ENCODE assay signal across 23 cellular contexts in the genomic region with DNA sequence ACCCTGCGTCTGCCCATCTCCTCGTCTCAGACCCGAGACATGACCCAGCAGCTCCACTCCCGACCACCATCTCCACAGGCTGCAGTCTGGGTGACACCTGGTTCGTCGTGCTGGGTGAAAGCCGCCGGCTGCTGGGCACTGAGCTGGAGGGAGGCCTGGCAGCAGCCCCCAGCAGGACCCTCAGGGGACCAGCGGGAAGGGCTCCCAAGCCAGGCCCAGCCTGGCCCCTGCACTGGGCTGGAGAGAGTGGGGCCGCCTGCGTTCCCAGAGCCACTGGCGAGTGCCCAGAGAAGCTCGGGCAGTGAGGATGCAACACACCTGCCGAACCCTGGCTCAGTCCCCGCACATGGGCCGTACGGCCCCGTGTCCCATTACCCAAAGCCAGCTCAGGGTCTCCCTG. TPM values are rescaled to one million over a fixed set of nuclear protein-coding genes. Genes with fewer than 3 reads are reported as not detected.
DNase-seq lines count a peak whose midpoint lies in the region; ATAC-seq, FAIRE-seq and TF ChIP-seq lines count a peak whose summit lies in the region.
"Had no signal": no experiment of that assay in that cellular context is flagged by ENCODE, and none has a peak within 500 bp of the region (broad histone marks: within the 10 kb centered on the region; RNA-seq: fewer than 3 reads in every experiment).

No MANE protein-coding gene starts in this region.

- no peaks in the 10 kb centered on the region for H3K4me1 ChIP-seq in right cardiac atrium (ENCODE audit: control insufficient read depth, insufficient read depth, low read length)
- H3K4me1 ChIP-seq in H1 (replicated peaks in 1 of 4; ENCODE audit: control insufficient read depth in 3 of 4, insufficient read depth in 4 of 4, low read length in 3 of 4), result no peaks in the 10 kb centered on the region
- no peaks in the 10 kb centered on the region for H3K4me1 ChIP-seq in lower lobe of right lung
- no peaks in the 10 kb centered on the region for H3K4me1 ChIP-seq in aorta (ENCODE audit: control insufficient read depth in 1 of 2, insufficient read depth in 2 of 2, low read length in 2 of 2)
- H3K4me1 ChIP-seq: BE2C, Caco-2 had no signal

- H4K5ac ChIP-seq in H1 (ENCODE audit: insufficient read length, low read depth, low read length), result no peak overlapping the region

- H3K79me2 ChIP-seq in H1 (ENCODE audit: control insufficient read depth in 1 of 2, insufficient read depth in 2 of 2, low read length in 2 of 2), result no peaks in the 10 kb centered on the region

- no peak overlapping the region for H2AFZ ChIP-seq in H1 (ENCODE audit: low read length)
- H2AFZ ChIP-seq: GM23248 had no signal

- no peak overlapping the region for H3K4me2 ChIP-seq in H1 (ENCODE audit: insufficient read depth in 1 of 2, low read depth in 2 of 2, low read length in 2 of 2)

- TF ChIP-seq CTCF in H1 (IDR thresholded peaks at IDR 0.05; ENCODE audit: control extremely low read depth in 1 of 3, insufficient read depth in 1 of 3, low read depth in 1 of 3, low read length in 3 of 3) (no peak), lower lobe of right lung (IDR thresholded peaks at IDR 0.05) (no peak)

- no peak for TF ChIP-seq RAD21 in H1 (IDR thresholded peaks at IDR 0.05 in 1 of 2, conservative IDR thresholded peaks at IDR 0.05 in 1 of 2; ENCODE audit: low read depth in 2 of 2, low read length in 2 of 2)

- DNase-seq in left cardiac atrium, result peak; percentile 9
- DNase-seq in right cardiac atrium, result no peak
- DNase-seq in H1 (ENCODE audit: low read depth in 1 of 2, low spot score in 2 of 2), result no peak
- DNase-seq in lower lobe of right lung, result peak; percentile 38
- peak; percentile 28 to 65 for DNase-seq in aorta
- no peak for DNase-seq in NCI-H446 (lab: John Stamatoyannopoulos, UW)
- DNase-seq: ACHN; BE2C; C1 segment of cervical spinal cord; Caco-2; CD4-positive, CD25-positive, alpha-beta regulatory T cell; GM23248; HCEC 1CT had no signal

- H2BK12ac ChIP-seq in H1 (ENCODE audit: low read depth, low read length), result no peak overlapping the region

- H3K36me3 ChIP-seq in H1 (ENCODE audit: control insufficient read depth in 2 of 4, insufficient read depth in 4 of 4, low read length in 3 of 4), result no peaks in the 10 kb centered on the region
- H3K36me3 ChIP-seq in lower lobe of right lung, result no peaks in the 10 kb centered on the region
- H3K36me3 ChIP-seq in aorta (ENCODE audit: control insufficient read depth in 1 of 2, insufficient read depth in 2 of 2, low read length in 1 of 2), result no peaks in the 10 kb centered on the region
- H3K36me3 ChIP-seq: BE2C had no signal

- TF ChIP-seq EP300 in H1 (IDR thresholded peaks at IDR 0.05; ENCODE audit: borderline replicate concordance in 1 of 2, low read depth in 2 of 2, low read length in 2 of 2), result no peak

- no peak for ATAC-seq in left cardiac atrium
- ATAC-seq in right cardiac atrium, result no peak
- ATAC-seq in lower lobe of right lung, result no peak
- peak; percentile 11 for ATAC-seq in aorta (ENCODE audit: low FRiP score)
- ATAC-seq in HG03108 (IDR thresholded peaks at IDR 0.05; ENCODE audit: unreplicated experiment), result no peak

- CTCF ChIA-PET in H1 (lab: Charles Lee; ENCODE audit: partially characterized antibody), result interaction anchor here (0.9 to 3.2 kb wide), 6 partner anchors 18 to 204 kb away, joined by 3 to 18 read pairs (median 3); no protein-coding TSS in a partner anchor

- H3K56ac ChIP-seq in H1 (replicated peaks; ENCODE audit: insufficient read length, low read depth, low read length), result no peak overlapping the region

- WGBS in right cardiac atrium, result 87% methylated on average over 18 of the region's 18 CpGs
- 91% methylated on average over 17 of the region's 18 CpGs; no CpG with 5 or more reads in 1 of the 2 experiments for WGBS in H1 (ENCODE audit: extremely low coverage in 1 of 2, insufficient coverage in 1 of 2, insufficient read length in 1 of 2, insufficient replicate concordance in 2 of 2, low coverage in 1 of 2, low lambda C conversion rate in 2 of 2, missing lambda C conversion rate in 1 of 2), 2 experiments
- 87 to 88% methylated on average over 15 to 18 of the region's 18 CpGs for WGBS in aorta, 2 donors

- H3K27ac ChIP-seq in right cardiac atrium (ENCODE audit: low read length) (no peak overlapping the region), H1 (ENCODE audit: low read depth, low read length) (no peak overlapping the region; the same call in 1 of the 2 replicates), lower lobe of right lung (no peak overlapping the region), aorta (ENCODE audit: low read depth in 1 of 2, low read length in 2 of 2) (no peak overlapping the region)
- H3K27ac ChIP-seq: GM23248 had no signal

- no peak overlapping the region for H3K9ac ChIP-seq in H1 (replicated peaks in 1 of 4; ENCODE audit: extremely low read depth in 1 of 4, low read depth in 3 of 4, low read length in 3 of 4)
- H3K9ac ChIP-seq: GM23248 had no signal

- no peak overlapping the region for H2AK5ac ChIP-seq in H1 (ENCODE audit: low read depth, low read length)

- FAIRE-seq in H1 (lab: Jason Lieb, UNC), result no peak
- FAIRE-seq: A204.1, D721Med, G401.6, GM12891, GM19239, H54, HTR-8/SVneo had no signal

- H3K14ac ChIP-seq in H1 (ENCODE audit: insufficient read length), result no peak overlapping the region

- intact Hi-C loops in left cardiac atrium (cut with DNase I), result no loop called here
- intact Hi-C loops in right cardiac atrium (cut with DNase I), result no loop called here
- intact Hi-C loops in lower lobe of right lung (cut with DNase I), result no loop called here
- intact Hi-C loops in aorta (cut with DNase I), result no loop called here

- H3K4me3 ChIP-seq in right cardiac atrium (ENCODE audit: low read length) (no peak overlapping the region), H1 (ENCODE audit: extremely low read depth in 1 of 4, insufficient read depth in 2 of 4, low read depth in 3 of 4, low read length in 4 of 4) (no peak overlapping the region), lower lobe of right lung (no peak overlapping the region), aorta (ENCODE audit: low read length in 2 of 2) (no peak overlapping the region)
- H3K4me3 ChIP-seq: GM23248 had no signal

- no peak overlapping the region for H3K4ac ChIP-seq in H1 (replicated peaks; ENCODE audit: insufficient read length, low read depth, low read length)

- H3K23ac ChIP-seq in H1 (ENCODE audit: insufficient read length), result no peak overlapping the region

- no peak overlapping the region for H3K18ac ChIP-seq in H1 (ENCODE audit: extremely low read depth, low read length)

- H4K91ac ChIP-seq in H1 (replicated peaks; ENCODE audit: insufficient read length, low read length), result no peak overlapping the region

- H3K23me2 ChIP-seq in H1 (ENCODE audit: low read depth, low read length), result no peaks in the 10 kb centered on the region

- H3K27me3 ChIP-seq in right cardiac atrium (ENCODE audit: control insufficient read depth, insufficient read depth) (no peaks in the 10 kb centered on the region), H1 (replicated peaks in 1 of 4; ENCODE audit: control insufficient read depth in 3 of 4, extremely low read depth in 1 of 4, insufficient read depth in 3 of 4, low read length in 3 of 4) (no peaks in the 10 kb centered on the region), lower lobe of right lung (ENCODE audit: low read depth) (peaks cover 6% of the 10 kb centered on the region), aorta (ENCODE audit: control insufficient read depth in 1 of 2, insufficient read depth in 2 of 2, low read length in 1 of 2) (no peaks in the 10 kb centered on the region)

- no peaks in the 10 kb centered on the region for H3K79me1 ChIP-seq in H1 (ENCODE audit: low read depth, low read length)

- peak overlapping the region; percentile 86; the same call in 1 of the 2 replicates for H4K8ac ChIP-seq in H1 (ENCODE audit: extremely low read depth, insufficient read depth, low read length)

- H2BK120ac ChIP-seq in H1 (replicated peaks; ENCODE audit: low read depth, low read length), result no peak overlapping the region

- no peak overlapping the region for H2BK5ac ChIP-seq in H1 (ENCODE audit: low read depth, low read length)

- H2BK15ac ChIP-seq in H1 (ENCODE audit: low read length), result no peak overlapping the region

- no peak for TF ChIP-seq POLR2A in H1 (IDR thresholded peaks at IDR 0.05; ENCODE audit: control extremely low read depth in 1 of 2, low read depth in 2 of 2, low read length in 2 of 2)

- no peak overlapping the region for H2BK20ac ChIP-seq in H1 (ENCODE audit: low read length)

- peaks cover 1 to 2% of the 10 kb centered on the region in 2 experiments for H4K20me1 ChIP-seq in H1 (replicated peaks in 1 of 2; ENCODE audit: control insufficient read depth in 1 of 2, insufficient read depth in 2 of 2, low read length in 2 of 2)

- no peaks in the 10 kb centered on the region for H3K9me3 ChIP-seq in right cardiac atrium (ENCODE audit: control insufficient read depth, low read length)
- no peaks in the 10 kb centered on the region; a peak in 1 of 4 replicates for H3K9me3 ChIP-seq in H1 (ENCODE audit: insufficient read depth in 2 of 2, low read depth in 1 of 2, low read length in 1 of 2)
- H3K9me3 ChIP-seq in lower lobe of right lung, result no peaks in the 10 kb centered on the region
- no peaks in the 10 kb centered on the region for H3K9me3 ChIP-seq in aorta (ENCODE audit: control insufficient read depth, low read length)
- H3K9me3 ChIP-seq: BE2C, Caco-2 had no signal

- POLR2A ChIA-PET in H1 (lab: Charles Lee; ENCODE audit: partially characterized antibody), result no interaction called here

TF ChIP-seq in H1, 55 proteins besides CTCF, POLR2A, EP300 and RAD21 (continues in another document):
- no peak for TF ChIP-seq PHF8 (conservative IDR thresholded peaks at IDR 0.05; ENCODE audit: low read depth, low read length)
- no peak for TF ChIP-seq JUND (IDR thresholded peaks at IDR 0.05; ENCODE audit: low read length)
- TF ChIP-seq KDM1A (IDR thresholded peaks at IDR 0.05; ENCODE audit: borderline replicate concordance, low read length), result no peak

RNA-seq across cellular contexts. Expression of a gene that starts 21.3 kb away (rescaled TPM):
- total RNA-seq in left cardiac atrium, result 1 to 10 TPM; 1.2 to 1.7 TPM
- total RNA-seq in right cardiac atrium, result 1 to 10 TPM; 1.5 to 1.8 (median 1.7) TPM
- 1.00 TPM for polyA plus RNA-seq in right cardiac atrium
- 3.1 and 4.8 TPM in 2 replicates for total RNA-seq in H1 (2021; fragmentation: NEBNext Ultra II Directional; extraction: Animal tissue kit (Norgen Biotek cat#: 25700))
- polyA plus RNA-seq in H1 (2011; rRNA removed), result 2.2 and 2.6 TPM in 2 replicates
- polyA plus RNA-seq in H1 (2011; cell fraction: cytosol; rRNA removed), result 2.7 TPM
- polyA plus RNA-seq in H1 (2011; cell fraction: nucleus; rRNA removed), result 8.9 TPM
- polyA plus RNA-seq in H1 (2012, experiment 1 of 2), result 2.5 to 4.7 TPM (median 3.4 TPM) in 4 replicates
- polyA plus RNA-seq in H1 (2012, experiment 2 of 2), result 2.7 TPM
- 2.8 TPM for polyA plus RNA-seq in H1 (2013, experiment 1 of 2)
- 2.5 TPM for polyA plus RNA-seq in H1 (2013, experiment 2 of 2)
- polyA minus RNA-seq in H1 (2011; rRNA and poly(A)+ RNA removed), result 3.9 TPM in 2 replicates
- 0.29 TPM for polyA minus RNA-seq in H1 (2011; cell fraction: cytosol; rRNA and poly(A)+ RNA removed)
- 5.8 TPM for polyA minus RNA-seq in H1 (2011; cell fraction: nucleus; rRNA and poly(A)+ RNA removed)
- 9.0 TPM for total RNA-seq in lower lobe of right lung
- under 1 TPM in 1 of 2 donors, not detected in 1; 0.42 TPM for total RNA-seq in aorta
- not detected for polyA plus RNA-seq in aorta
- total RNA-seq: Caco-2; CD4-positive, CD25-positive, alpha-beta regulatory T cell had no signal
- polyA plus RNA-seq: CD4-positive, CD25-positive, alpha-beta regulatory T cell; CD8-positive, alpha-beta memory T cell; IgD-negative memory B cell had no signal

Comparison
In these comparisons a context has a peak if more than half of its experiments do, and no peak if none do; other contexts are left out.
1. DNase-seq: peak in left cardiac atrium (single experiment), lower lobe of right lung (single experiment) and aorta (2 of 2); none in right cardiac atrium (0 of 3), H1 (0 of 2) and NCI-H446 (0 of 2).